ENCODE assay signal across 1 cellular context in genomic region chr1:232283864-232284263, GRCh38.
TF ChIP-seq lines count a peak whose summit lies in the region.

No MANE protein-coding gene starts in this region.

TF ChIP-seq in HEK293, 187 proteins besides CTCF, POLR2A, EP300 and RAD21 (continued from another document):
- no peak for TF ChIP-seq PRDM4 (tag by site-specific recombination; IDR thresholded peaks at IDR 0.05)
- no peak for TF ChIP-seq ZNF549 (tag by site-specific recombination; IDR thresholded peaks at IDR 0.05)
- no peak for TF ChIP-seq ZNF16 (tag by site-specific recombination; IDR thresholded peaks at IDR 0.05; ENCODE audit: low read depth)
- TF ChIP-seq ZNF521 (tag by site-specific recombination; IDR thresholded peaks at IDR 0.05): no peak
- TF ChIP-seq FEZF1 (tag by site-specific recombination; IDR thresholded peaks at IDR 0.05): peak; percentile 92
- TF ChIP-seq SCRT1 (tag by site-specific recombination; IDR thresholded peaks at IDR 0.05; ENCODE audit: borderline replicate concordance): peak; percentile 63; the same call in 1 of the 2 replicates
